In the genomic region with DNA sequence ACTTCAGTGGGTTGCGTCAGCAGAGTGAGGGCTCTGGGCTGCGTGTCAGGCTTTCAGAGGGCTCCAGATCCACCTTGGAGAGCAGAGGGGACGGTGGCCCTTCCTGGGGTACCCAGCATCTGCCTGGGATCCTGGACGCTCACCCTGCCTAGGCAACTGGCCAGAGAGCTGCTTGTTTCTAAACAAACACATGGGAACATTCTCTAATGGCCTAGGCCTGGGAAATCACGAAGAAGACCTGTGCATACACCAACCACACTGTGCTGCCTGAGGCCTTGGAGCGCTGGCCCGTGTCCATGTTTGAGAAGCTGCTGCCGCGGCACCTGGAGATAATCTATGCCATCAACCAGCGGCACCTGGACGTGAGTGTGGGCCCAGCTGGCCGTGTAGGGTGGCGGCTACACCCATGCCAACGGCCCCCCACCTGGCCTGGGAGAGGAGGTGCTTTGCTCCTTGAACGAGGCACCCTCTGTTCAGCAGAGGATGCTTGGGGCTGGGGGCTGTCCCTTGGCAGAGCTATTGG, we compare ENCODE assay signal across 1 cellular context.
TF ChIP-seq lines count a peak whose summit lies in the region.

No MANE protein-coding gene starts in this region.

TF ChIP-seq in GM12878, 131 proteins besides CTCF, POLR2A, EP300 and RAD21 (continued from another document):
- TF ChIP-seq, protein P1, sequence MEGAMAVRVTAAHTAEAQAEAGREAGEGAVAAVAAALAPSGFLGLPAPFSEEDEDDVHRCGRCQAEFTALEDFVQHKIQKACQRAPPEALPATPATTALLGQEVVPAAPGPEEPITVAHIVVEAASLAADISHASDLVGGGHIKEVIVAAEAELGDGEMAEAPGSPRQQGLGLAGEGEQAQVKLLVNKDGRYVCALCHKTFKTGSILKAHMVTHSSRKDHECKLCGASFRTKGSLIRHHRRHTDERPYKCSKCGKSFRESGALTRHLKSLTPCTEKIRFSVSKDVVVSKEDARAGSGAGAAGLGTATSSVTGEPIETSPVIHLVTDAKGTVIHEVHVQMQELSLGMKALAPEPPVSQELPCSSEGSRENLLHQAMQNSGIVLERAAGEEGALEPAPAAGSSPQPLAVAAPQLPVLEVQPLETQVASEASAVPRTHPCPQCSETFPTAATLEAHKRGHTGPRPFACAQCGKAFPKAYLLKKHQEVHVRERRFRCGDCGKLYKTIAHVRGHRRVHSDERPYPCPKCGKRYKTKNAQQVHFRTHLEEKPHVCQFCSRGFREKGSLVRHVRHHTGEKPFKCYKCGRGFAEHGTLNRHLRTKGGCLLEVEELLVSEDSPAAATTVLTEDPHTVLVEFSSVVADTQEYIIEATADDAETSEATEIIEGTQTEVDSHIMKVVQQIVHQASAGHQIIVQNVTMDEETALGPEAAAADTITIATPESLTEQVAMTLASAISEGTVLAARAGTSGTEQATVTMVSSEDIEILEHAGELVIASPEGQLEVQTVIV (IDR thresholded peaks at IDR 0.05; ENCODE audit: borderline replicate concordance, partially characterized antibody): no peak
- TF ChIP-seq MTA2 (IDR thresholded peaks at IDR 0.05; ENCODE audit: low read depth) (no peak), EED (IDR thresholded peaks at IDR 0.05; ENCODE audit: low read depth) (no peak), NFXL1 (IDR thresholded peaks at IDR 0.05; ENCODE audit: borderline replicate concordance) (no peak)
- TF ChIP-seq, protein P2, sequence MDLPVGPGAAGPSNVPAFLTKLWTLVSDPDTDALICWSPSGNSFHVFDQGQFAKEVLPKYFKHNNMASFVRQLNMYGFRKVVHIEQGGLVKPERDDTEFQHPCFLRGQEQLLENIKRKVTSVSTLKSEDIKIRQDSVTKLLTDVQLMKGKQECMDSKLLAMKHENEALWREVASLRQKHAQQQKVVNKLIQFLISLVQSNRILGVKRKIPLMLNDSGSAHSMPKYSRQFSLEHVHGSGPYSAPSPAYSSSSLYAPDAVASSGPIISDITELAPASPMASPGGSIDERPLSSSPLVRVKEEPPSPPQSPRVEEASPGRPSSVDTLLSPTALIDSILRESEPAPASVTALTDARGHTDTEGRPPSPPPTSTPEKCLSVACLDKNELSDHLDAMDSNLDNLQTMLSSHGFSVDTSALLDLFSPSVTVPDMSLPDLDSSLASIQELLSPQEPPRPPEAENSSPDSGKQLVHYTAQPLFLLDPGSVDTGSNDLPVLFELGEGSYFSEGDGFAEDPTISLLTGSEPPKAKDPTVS (IDR thresholded peaks at IDR 0.05; ENCODE audit: low read depth, low read length): no peak
TF ChIP-seq in GM12878: peak in this region for 0.
